9 cellular contexts compared by ENCODE assay signal in genomic region chr6:162907876-162908481, GRCh38.
DNase-seq lines count a peak whose midpoint lies in the region; ATAC-seq and TF ChIP-seq lines count a peak whose summit lies in the region.
"Had no signal": no experiment of that assay in that cellular context is flagged by ENCODE, and none has a peak within 500 bp of the region (broad histone marks: within the 10 kb centered on the region; RNA-seq: fewer than 3 reads in every experiment).

No MANE protein-coding gene starts in this region.

- POLR2A ChIA-PET in A673 (lab: Charles Lee; ENCODE audit: low non-redundant PET): no interaction called here

- no peaks in the 10 kb centered on the region for H3K79me2 ChIP-seq in OCI-LY3 (ENCODE audit: low read length)

- BruUV-seq in A673 (replicated peaks; lab: Mats Ljungman, UMichigan): no TSS peak

- peak; percentile 71 for ATAC-seq in GM21381 (IDR thresholded peaks at IDR 0.05; ENCODE audit: unreplicated experiment)
- ATAC-seq: naive thymus-derived CD8-positive, alpha-beta T cell had no signal

- H3K36me3 ChIP-seq in A673 (ENCODE audit: insufficient read depth, low read length, poor library complexity, severe bottlenecking) (no peaks in the 10 kb centered on the region), OCI-LY3 (replicated peaks; ENCODE audit: low read depth, low read length) (no peaks in the 10 kb centered on the region)

- no peaks in the 10 kb centered on the region for H3K4me1 ChIP-seq in A673 (ENCODE audit: insufficient read depth, low read length, poor library complexity, severe bottlenecking)
- no peaks in the 10 kb centered on the region for H3K4me1 ChIP-seq in OCI-LY3 (ENCODE audit: low read length)

- no peak overlapping the region for H2AFZ ChIP-seq in OCI-LY3 (ENCODE audit: low read depth, low read length)

- peak; percentile 56 for TF ChIP-seq CTCF in A673 (conservative IDR thresholded peaks at IDR 0.05; ENCODE audit: low read depth, low read length)
- TF ChIP-seq CTCF in OCI-LY3 (IDR thresholded peaks at IDR 0.05; ENCODE audit: low read depth, low read length): peak; percentile 56
- peak; percentile 58 for TF ChIP-seq CTCF in fibroblast of mammary gland (conservative IDR thresholded peaks at IDR 0.05; ENCODE audit: control insufficient read depth, insufficient read depth, low read depth, low read length)

- CTCF ChIA-PET in A673 (lab: Charles Lee): no interaction called here

- no peak for DNase-seq in A673 (ENCODE audit: low spot score)
- DNase-seq in fibroblast of mammary gland (ENCODE audit: low read depth): peak; percentile 71
- no peak for DNase-seq in head of caudate nucleus
- DNase-seq in iPS-NIHi11 (ENCODE audit: low spot score): no peak
- DNase-seq in amniotic stem cell (lab: John Stamatoyannopoulos, UW): no peak
- no peak for DNase-seq in GM19240 (ENCODE audit: insufficient read length, low spot score)

- H3K27me3 ChIP-seq in A673 (replicated peaks; ENCODE audit: insufficient read depth, low read depth, low read length, poor library complexity): no peaks in the 10 kb centered on the region
- H3K27me3 ChIP-seq in OCI-LY3 (ENCODE audit: low read depth, low read length): no peaks in the 10 kb centered on the region

- H4K20me1 ChIP-seq in OCI-LY3 (ENCODE audit: insufficient read depth, low read length): no peaks in the 10 kb centered on the region

- no peaks in the 10 kb centered on the region for H3K9me3 ChIP-seq in A673 (ENCODE audit: low read depth, low read length, poor library complexity, severe bottlenecking)
- H3K9me3 ChIP-seq in OCI-LY3 (ENCODE audit: insufficient read depth, low read length): no peaks in the 10 kb centered on the region; the same call in 1 of the 2 replicates

- intact Hi-C loops in A673 (cut with micrococcal nuclease; ENCODE audit: unreplicated experiment) (no loop called here), head of caudate nucleus (cut with DNase I) (no loop called here)

- H3K4me3 ChIP-seq in A673 (ENCODE audit: low read depth, low read length, poor library complexity, severe bottlenecking) (no peak overlapping the region), OCI-LY3 (ENCODE audit: low read length) (no peak overlapping the region), fibroblast of mammary gland (ENCODE audit: control insufficient read depth, low read depth, low read length) (no peak overlapping the region)

- no peak overlapping the region for H3K27ac ChIP-seq in A673 (ENCODE audit: low read depth, low read length, poor library complexity, severe bottlenecking)
- H3K27ac ChIP-seq in OCI-LY3 (ENCODE audit: low read length): no peak overlapping the region

- H3K9ac ChIP-seq in OCI-LY3 (ENCODE audit: low read length): no peak overlapping the region

- H3K4me2 ChIP-seq in OCI-LY3 (ENCODE audit: low read length): no peak overlapping the region
